In genomic region chr15:65385868-65386253, GRCh38 we compare ENCODE assay signal across 1 cellular context.
TF ChIP-seq lines count a peak whose summit lies in the region.

No MANE protein-coding gene starts in this region.

TF ChIP-seq in HepG2, 621 proteins besides CTCF, POLR2A, EP300 and RAD21:
- no peak for TF ChIP-seq MZF1 (CRISPR knock-in tag; IDR thresholded peaks at IDR 0.05; ENCODE audit: borderline replicate concordance)
- TF ChIP-seq ZNF280D (CRISPR knock-in tag; IDR thresholded peaks at IDR 0.05): no peak
- TF ChIP-seq MEIS2 (CRISPR knock-in tag; IDR thresholded peaks at IDR 0.05): no peak
- 0 out of 2 replicates have a peak, but pooled peaks have one; percentile 4 for TF ChIP-seq ZNF558 (CRISPR knock-in tag; IDR thresholded peaks at IDR 0.05; ENCODE audit: borderline replicate concordance)
- TF ChIP-seq, protein P1, sequence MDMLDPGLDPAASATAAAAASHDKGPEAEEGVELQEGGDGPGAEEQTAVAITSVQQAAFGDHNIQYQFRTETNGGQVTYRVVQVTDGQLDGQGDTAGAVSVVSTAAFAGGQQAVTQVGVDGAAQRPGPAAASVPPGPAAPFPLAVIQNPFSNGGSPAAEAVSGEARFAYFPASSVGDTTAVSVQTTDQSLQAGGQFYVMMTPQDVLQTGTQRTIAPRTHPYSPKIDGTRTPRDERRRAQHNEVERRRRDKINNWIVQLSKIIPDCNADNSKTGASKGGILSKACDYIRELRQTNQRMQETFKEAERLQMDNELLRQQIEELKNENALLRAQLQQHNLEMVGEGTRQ (IDR thresholded peaks at IDR 0.05; ENCODE audit: low read depth, low read length): no peak
- TF ChIP-seq, protein P1 (CRISPR knock-in tag; IDR thresholded peaks at IDR 0.05; ENCODE audit: borderline replicate concordance): no peak
- TF ChIP-seq KAT7 (CRISPR knock-in tag; IDR thresholded peaks at IDR 0.05; ENCODE audit: borderline replicate concordance): no peak
- no peak for TF ChIP-seq MLXIP (CRISPR knock-in tag; IDR thresholded peaks at IDR 0.05; ENCODE audit: borderline replicate concordance)
- TF ChIP-seq SMARCE1 (IDR thresholded peaks at IDR 0.05; ENCODE audit: borderline replicate concordance): no peak
- TF ChIP-seq HMG20A (CRISPR knock-in tag; IDR thresholded peaks at IDR 0.05; ENCODE audit: borderline replicate concordance): no peak
- no peak for TF ChIP-seq ZKSCAN8 (CRISPR knock-in tag; IDR thresholded peaks at IDR 0.05; ENCODE audit: borderline replicate concordance)
- no peak for TF ChIP-seq ZNF570 (CRISPR knock-in tag; IDR thresholded peaks at IDR 0.05; ENCODE audit: borderline replicate concordance)
- 0 out of 2 replicates have a peak, but pooled peaks have one; percentile 0 for TF ChIP-seq PITX1 (CRISPR knock-in tag; IDR thresholded peaks at IDR 0.05)
- no peak for TF ChIP-seq ZNF468 (CRISPR knock-in tag; IDR thresholded peaks at IDR 0.05)
- TF ChIP-seq PRDM4 (CRISPR knock-in tag; IDR thresholded peaks at IDR 0.05; ENCODE audit: borderline replicate concordance): no peak
TF ChIP-seq in HepG2: peak in this region for 2.
